ENCODE assay signal across 17 cellular contexts in genomic region chr13:100835695-100836094, GRCh38.
A peak's percentile ranks its signal among the peaks of the same experiment; 100 is the strongest.
DNase-seq lines count a peak whose midpoint lies in the region; FAIRE-seq and TF ChIP-seq lines count a peak whose summit lies in the region.
"Had no signal": no experiment of that assay in that cellular context is flagged by ENCODE, and none has a peak within 500 bp of the region (broad histone marks: within the 10 kb centered on the region; RNA-seq: fewer than 3 reads in every experiment).

No MANE protein-coding gene starts in this region.

- H3K27ac ChIP-seq in RWPE1 = no peak overlapping the region
- H3K27ac ChIP-seq: BLaER1 had no signal

- no peak overlapping the region for H3K4me3 ChIP-seq in choroid plexus epithelial cell (ENCODE audit: low read depth, low read length)
- H3K4me3 ChIP-seq in skeletal muscle cell (ENCODE audit: low read depth, low read length) = no peak overlapping the region
- H3K4me3 ChIP-seq: BLaER1, GM12878 had no signal

- CTCF ChIA-PET in RWPE1 (lab: Yijun Ruan, JAX) = no interaction called here

- POLR2A ChIA-PET in RWPE1 (lab: Yijun Ruan, JAX; ENCODE audit: low non-redundant PET) = no interaction called here

- peak; percentile 27 for FAIRE-seq in G401.6 (lab: Jason Lieb, UNC)
- FAIRE-seq: GM12878, GM18507, HepG2, HTR-8/SVneo had no signal

- in situ Hi-C loops in ACHN (cut with HindIII; ENCODE audit: low pct_ligation_motif_present, low pct_unique_long_range_greater_than_20kb, low sequenced_read_pairs) = no loop called here

- DNase-seq in RWPE1 (ENCODE audit: low spot score) (peak; percentile 14), choroid plexus epithelial cell (ENCODE audit: low read depth) (peak; percentile 29), skeletal muscle cell (ENCODE audit: low read depth) (peak; percentile 60), ACHN (no peak), NCI-H128 (lab: John Stamatoyannopoulos, UW; ENCODE audit: unreplicated experiment) (no peak)
- DNase-seq in activated effector memory CD4-positive, alpha-beta T cell treated with anti-CD3 and anti-CD28 coated beads, Interleukin-2, amount 50 U/mL, for 16 hours = no peak
- DNase-seq: AML-193; CD8-positive, alpha-beta memory T cell; DMS53; HCEC 1CT; HFFc6 had no signal

- TF ChIP-seq CTCF in RWPE1 (conservative IDR thresholded peaks at IDR 0.05; ENCODE audit: low read depth) (no peak), choroid plexus epithelial cell (conservative IDR thresholded peaks at IDR 0.05; ENCODE audit: low read depth, low read length) (no peak)

Comparison
In these comparisons a context has a peak if more than half of its experiments do, and no peak if none do; other contexts are left out.
1. DNase-seq: peak in RWPE1 (single experiment), choroid plexus epithelial cell (single experiment) and skeletal muscle cell (single experiment); none in ACHN (single experiment), activated effector memory CD4-positive, alpha-beta T cell treated with anti-CD3 and anti-CD28 coated beads, Interleukin-2, amount 50 U/mL, for 16 hours (single experiment) and NCI-H128 (single experiment).